10 cellular contexts compared by ENCODE assay signal in the genomic region with DNA sequence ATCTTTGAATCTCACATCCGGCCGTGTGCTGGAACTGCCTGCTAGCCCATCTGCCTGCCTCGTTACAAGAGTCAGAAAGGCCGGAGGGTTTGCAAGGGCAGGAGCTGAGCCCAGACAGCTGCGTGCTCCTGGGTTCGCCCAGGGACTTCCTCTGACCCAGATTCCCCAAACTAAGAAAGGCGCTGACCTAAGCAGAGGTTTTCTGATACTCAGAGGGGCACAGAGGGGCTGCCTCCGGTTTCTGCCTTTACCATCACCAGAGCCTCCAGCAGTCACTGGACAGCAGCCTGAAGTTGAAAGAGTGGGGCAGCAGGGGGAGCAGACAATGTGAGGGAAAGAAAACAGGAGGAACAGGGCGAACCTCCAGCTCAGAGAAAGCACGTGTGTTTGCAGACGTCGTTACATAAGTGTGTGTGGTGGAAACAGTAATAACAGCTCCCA. TPM values are rescaled to one million over a fixed set of nuclear protein-coding genes. Genes with fewer than 3 reads are reported as not detected.
A peak's percentile ranks its signal among the peaks of the same experiment; 100 is the strongest.
DNase-seq lines count a peak whose midpoint lies in the region; ATAC-seq, FAIRE-seq and TF ChIP-seq lines count a peak whose summit lies in the region.
"Had no signal": no experiment of that assay in that cellular context is flagged by ENCODE, and none has a peak within 500 bp of the region (broad histone marks: within the 10 kb centered on the region; RNA-seq: fewer than 3 reads in every experiment).

No MANE protein-coding gene starts in this region.

- no peaks in the 10 kb centered on the region for H3F3A ChIP-seq in GM23338 (replicated peaks; ENCODE audit: low read depth)

- no peak overlapping the region for H3K9ac ChIP-seq in keratinocyte (ENCODE audit: control insufficient read depth, extremely low read depth, insufficient read depth, low read length)

- no peaks in the 10 kb centered on the region for H4K20me1 ChIP-seq in GM23338 (replicated peaks; ENCODE audit: insufficient read depth)
- no peaks in the 10 kb centered on the region for H4K20me1 ChIP-seq in keratinocyte (ENCODE audit: control insufficient read depth, extremely low read depth, insufficient read depth, low read length)

- H3K4me2 ChIP-seq in GM23338 (no peak overlapping the region), keratinocyte (ENCODE audit: control insufficient read depth, extremely low read depth, insufficient read depth, low read depth, low read length) (no peak overlapping the region)

- DNase-seq in GM23338 (ENCODE audit: low spot score) (peak; percentile 64), chondrocyte (ENCODE audit: low spot score) (no peak), keratinocyte (ENCODE audit: low read depth, low spot score) (no peak), spleen (peak; percentile 56), activated gamma-delta T cell (lab: John Stamatoyannopoulos, UW) (no peak), NCI-H2107 treated with DMSO at 0.1 percent for 48 hours (lab: John Stamatoyannopoulos, UW; ENCODE audit: unreplicated experiment) (no peak)
- DNase-seq: activated CD8-positive, alpha-beta memory T cell treated with anti-CD3 and anti-CD28 coated beads, Interleukin-2, amount 10 ng/mL, durations not matched to agents 7 days and 5 days had no signal

- H3K27me3 Mint-ChIP-seq in GM23338 (ENCODE audit: insufficient read depth, low read depth, poor library complexity) (peaks cover 3% of the 10 kb centered on the region), chondrocyte (ENCODE audit: low read depth) (peaks cover 2% of the 10 kb centered on the region)

- ATAC-seq in GM23338, result peak; percentile 90
- no peak for ATAC-seq in HG03095 (IDR thresholded peaks at IDR 0.05; ENCODE audit: unreplicated experiment)
- no peak for ATAC-seq in HG03439 (IDR thresholded peaks at IDR 0.05; ENCODE audit: unreplicated experiment)
- ATAC-seq: activated CD8-positive, alpha-beta memory T cell treated with anti-CD3 and anti-CD28 coated beads, Interleukin-2, amount 10 ng/mL, durations not matched to agents 7 days and 5 days had no signal

- H3K9me1 ChIP-seq in keratinocyte (ENCODE audit: control insufficient read depth, extremely low read depth, insufficient read depth, low read length), result peaks cover 5% of the 10 kb centered on the region

- dilution Hi-C loops in keratinocyte (cut with MboI; ENCODE audit: extremely low pct_ligation_motif_present, low sequenced_read_pairs), result loop anchor here (25.0 kb wide), 1 partner anchor 316 kb away; no protein-coding TSS in a partner anchor

- H3K27ac ChIP-seq in GM23338 (ENCODE audit: low read depth) (no peak overlapping the region), keratinocyte (ENCODE audit: control insufficient read depth, insufficient read depth, low read length) (no peak overlapping the region), spleen (no peak overlapping the region)

- H3K79me2 ChIP-seq in GM23338 (replicated peaks; ENCODE audit: insufficient read depth) (no peaks in the 10 kb centered on the region), keratinocyte (ENCODE audit: control insufficient read depth, insufficient read depth, low read length) (no peaks in the 10 kb centered on the region)

- no peak overlapping the region for H3K4me3 ChIP-seq in GM23338
- H3K4me3 ChIP-seq in keratinocyte (ENCODE audit: control insufficient read depth in 2 of 3, extremely low read depth in 1 of 3, insufficient read depth in 2 of 3, low read depth in 1 of 3, low read length in 3 of 3), result no peak overlapping the region
- H3K4me3 ChIP-seq in spleen, result no peak overlapping the region
- H3K4me3 ChIP-seq: skin epidermis had no signal

- no peaks in the 10 kb centered on the region for H3K9me2 ChIP-seq in GM23338 (ENCODE audit: insufficient read depth)

- no peaks in the 10 kb centered on the region for H3K9me3 Mint-ChIP-seq in GM23338
- H3K9me3 Mint-ChIP-seq in chondrocyte (ENCODE audit: low read depth), result no peaks in the 10 kb centered on the region

- H3K36me3 Mint-ChIP-seq in GM23338 (ENCODE audit: low read depth) (no peaks in the 10 kb centered on the region; the same call in 2 of the 3 replicates), chondrocyte (ENCODE audit: low read depth) (no peaks in the 10 kb centered on the region)
- H3K36me3 Mint-ChIP-seq: activated CD8-positive, alpha-beta memory T cell treated with anti-CD3 and anti-CD28 coated beads, Interleukin-2, amount 10 ng/mL, durations not matched to agents 7 days and 5 days had no signal

- H3K27ac Mint-ChIP-seq in GM23338 (no peak overlapping the region), chondrocyte (ENCODE audit: unreplicated experiment) (no peak overlapping the region)
- H3K27ac Mint-ChIP-seq: activated CD8-positive, alpha-beta memory T cell treated with anti-CD3 and anti-CD28 coated beads, Interleukin-2, amount 10 ng/mL, durations not matched to agents 7 days and 5 days had no signal

- no peaks in the 10 kb centered on the region for H3K36me3 ChIP-seq in GM23338 (ENCODE audit: insufficient read depth)
- H3K36me3 ChIP-seq in keratinocyte (ENCODE audit: control insufficient read depth in 2 of 2, extremely low read depth in 1 of 2, insufficient read depth in 2 of 2, low read length in 2 of 2), result peaks cover 0 to 2% of the 10 kb centered on the region in 2 experiments
- no peaks in the 10 kb centered on the region for H3K36me3 ChIP-seq in spleen

- no peak for TF ChIP-seq POLR2A in spleen (IDR thresholded peaks at IDR 0.05)

- H3K4me3 Mint-ChIP-seq in GM23338, result no peak overlapping the region
- H3K4me3 Mint-ChIP-seq in chondrocyte (ENCODE audit: unreplicated experiment), result no peak overlapping the region
- H3K4me3 Mint-ChIP-seq: activated CD8-positive, alpha-beta memory T cell treated with anti-CD3 and anti-CD28 coated beads, Interleukin-2, amount 10 ng/mL, durations not matched to agents 7 days and 5 days had no signal

- no peak overlapping the region for H2AFZ ChIP-seq in GM23338
- no peak overlapping the region for H2AFZ ChIP-seq in keratinocyte (ENCODE audit: control insufficient read depth, low read length)

- TF ChIP-seq CTCF in GM23338 (conservative IDR thresholded peaks at IDR 0.05; ENCODE audit: low read depth in 2 of 2) (peak; percentile 29 to 48), chondrocyte (IDR thresholded peaks at IDR 0.05) (peak; percentile 67), keratinocyte (optimal IDR thresholded peaks at IDR 0.05 in 1 of 3, IDR thresholded peaks at IDR 0.05 in 1 of 3, conservative IDR thresholded peaks at IDR 0.05 in 1 of 3; ENCODE audit: extremely low read depth in 1 of 3, insufficient read depth in 2 of 3, low read length in 3 of 3) (peak in 2 of 3 experiments; percentile 9 to 13), spleen (IDR thresholded peaks at IDR 0.05 in 8 of 11, conservative IDR thresholded peaks at IDR 0.05 in 3 of 11) (no peak)

- FAIRE-seq in keratinocyte (lab: Jason Lieb, UNC), result no peak

- 0 out of 2 replicates have a peak, but pooled peaks cover 8% of the 10 kb centered on the region for H3K4me1 ChIP-seq in GM23338 (ENCODE audit: insufficient read depth)
- no peaks in the 10 kb centered on the region for H3K4me1 ChIP-seq in keratinocyte (ENCODE audit: control insufficient read depth, extremely low read depth, insufficient read depth, low read length)
- H3K4me1 ChIP-seq in spleen, result no peaks in the 10 kb centered on the region

- H3K4me1 Mint-ChIP-seq in GM23338 (peaks cover 16% of the 10 kb centered on the region), chondrocyte (ENCODE audit: low read depth) (no peaks in the 10 kb centered on the region)
- H3K4me1 Mint-ChIP-seq: activated CD8-positive, alpha-beta memory T cell treated with anti-CD3 and anti-CD28 coated beads, Interleukin-2, amount 10 ng/mL, durations not matched to agents 7 days and 5 days had no signal

- H3K9me3 ChIP-seq in keratinocyte (ENCODE audit: control insufficient read depth, low read depth, low read length) (no peaks in the 10 kb centered on the region), spleen (no peaks in the 10 kb centered on the region)

- WGBS in spleen, 5 donors, result 59 to 84% (median 65%) methylated on average over 12 of the region's 12 CpGs

- intact Hi-C loops in spleen (cut with DNase I; ENCODE audit: low total_unique reads), result no loop called here

- H3K27me3 ChIP-seq in GM23338 (ENCODE audit: insufficient read depth) (no peaks in the 10 kb centered on the region), keratinocyte (ENCODE audit: control insufficient read depth, extremely low read depth, insufficient read depth, low read length) (no peaks in the 10 kb centered on the region), spleen (replicated peaks in 1 of 7) (no peaks in the 10 kb centered on the region)

TF ChIP-seq in GM23338, 12 proteins besides CTCF, POLR2A, EP300 and RAD21 (continues in another document):
- no peak for TF ChIP-seq NANOG (IDR thresholded peaks at IDR 0.05; ENCODE audit: borderline replicate concordance)

RNA-seq across cellular contexts. Expression of a gene that starts 33.4 kb away (rescaled TPM):
- total RNA-seq in GM23338 (2014; rRNA removed; shearing (Covaris generic)), result 17.9 and 40.1 TPM in 2 replicates
- polyA plus RNA-seq in GM23338 (2016; fragmentation: Nextera tagmentation; extraction: Ambion mirVana), result 21.5 and 25.4 TPM in 2 replicates
- total RNA-seq in chondrocyte, result 9.1 to 22.2 TPM (median 9.7 TPM) in 3 replicates
- 7.6 to 16.0 TPM (median 13.8 TPM) in 3 replicates for polyA plus RNA-seq in keratinocyte
- polyA plus RNA-seq in keratinocyte (2011; ENCODE audit: low read depth), result 5.8 TPM
- polyA plus RNA-seq in keratinocyte (2011; cell fraction: cytosol; rRNA removed), result 7.5 and 13.2 TPM in 2 replicates
- 12.1 and 13.4 TPM in 2 replicates for polyA plus RNA-seq in keratinocyte (2011; cell fraction: nucleus; rRNA removed)
- 4.0 and 9.5 TPM in 2 replicates for polyA plus RNA-seq in keratinocyte (2012; ENCODE audit: low replicate concordance)
- 4.5 to 17.7 TPM (median 6.5 TPM) in 3 replicates for polyA minus RNA-seq in keratinocyte
- polyA minus RNA-seq in keratinocyte (2011; cell fraction: cytosol; rRNA and poly(A)+ RNA removed), result 8.1 TPM
- polyA minus RNA-seq in keratinocyte (2011; cell fraction: nucleus; rRNA and poly(A)+ RNA removed), result 13.5 and 17.5 TPM in 2 replicates
- total RNA-seq in spleen, result 10 to 100 TPM in 6 of 7 donors, 1 to 10 TPM in 1; 6.3 to 20.7 (median 14.9) TPM
- 1 to 10 TPM; 1.6 to 3.0 (median 2.2) TPM for polyA plus RNA-seq in spleen

Comparison
In these comparisons a context has a peak if more than half of its experiments do, and no peak if none do; other contexts are left out.
1. DNase-seq: peak in GM23338 (single experiment) and spleen (single experiment); none in chondrocyte (single experiment), keratinocyte (single experiment), activated gamma-delta T cell (single experiment) and NCI-H2107 treated with DMSO at 0.1 percent for 48 hours (single experiment).
2. CTCF ChIP-seq: peak in GM23338 (2 of 2), chondrocyte (single experiment) and keratinocyte (2 of 3); none in spleen (0 of 11).